Comparison of ENCODE assay signal across 10 cellular contexts in the genomic region with DNA sequence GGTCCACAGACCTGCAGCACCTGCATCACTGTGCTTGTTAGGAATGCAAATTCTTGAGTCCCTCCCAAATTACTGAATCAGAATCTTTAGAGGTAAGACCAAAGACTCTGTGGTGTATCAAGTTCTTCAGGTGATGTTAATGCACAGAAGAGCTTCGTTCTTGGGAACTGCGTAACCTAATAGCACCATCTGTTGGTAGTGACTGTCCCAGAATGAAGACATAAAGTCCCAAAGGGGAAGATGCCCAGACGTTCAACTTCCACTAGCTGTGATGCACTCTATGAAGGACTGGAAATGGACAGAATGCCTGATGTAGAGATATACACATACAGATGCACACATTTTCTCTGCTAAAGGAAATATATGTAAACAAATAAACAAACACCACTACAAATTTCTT.
A peak's percentile ranks its signal among the peaks of the same experiment; 100 is the strongest.
DNase-seq lines count a peak whose midpoint lies in the region; ATAC-seq and TF ChIP-seq lines count a peak whose summit lies in the region.
"Had no signal": no experiment of that assay in that cellular context is flagged by ENCODE, and none has a peak within 500 bp of the region (broad histone marks: within the 10 kb centered on the region; RNA-seq: fewer than 3 reads in every experiment).

No MANE protein-coding gene starts in this region.

- intact Hi-C loops in sciatic nerve (cut with DNase I): no loop called here
- intact Hi-C loops in activated CD4-positive, alpha-beta memory T cell treated with anti-CD3 and anti-CD28 coated beads for 36 hours (cut with micrococcal nuclease): no loop called here
- intact Hi-C loops in psoas muscle (cut with DNase I): no loop called here

- no peak overlapping the region for H3K4me3 Mint-ChIP-seq in activated CD4-positive, alpha-beta memory T cell treated with anti-CD3 and anti-CD28 coated beads for 36 hours
- H3K4me3 Mint-ChIP-seq: IgD-negative memory B cell had no signal

- DNase-seq in CD1c-positive myeloid dendritic cell (ENCODE audit: extremely low spot score) (peak; percentile 41), fibroblast of the aortic adventitia (ENCODE audit: low read depth) (peak; percentile 20), sciatic nerve (ENCODE audit: low spot score) (no peak), psoas muscle (no peak)
- DNase-seq in activated CD4-positive, alpha-beta memory T cell treated with anti-CD3 and anti-CD28 coated beads for 36 hours: no peak
- DNase-seq: lower lobe of right lung had no signal

- no peaks in the 10 kb centered on the region for H3K36me3 ChIP-seq in OCI-LY1 (ENCODE audit: insufficient read depth, low read length)
- H3K36me3 ChIP-seq in psoas muscle (ENCODE audit: insufficient read depth in 1 of 2, low read depth in 1 of 2): no peaks in the 10 kb centered on the region
- H3K36me3 ChIP-seq: lower lobe of right lung had no signal

- no peak overlapping the region for H2AFZ ChIP-seq in OCI-LY1 (ENCODE audit: low read length)

- no peak overlapping the region for H3K4me2 ChIP-seq in OCI-LY1 (ENCODE audit: low read length)

- H3K4me1 ChIP-seq in OCI-LY1 (ENCODE audit: insufficient read depth, low read length, severe bottlenecking) (no peaks in the 10 kb centered on the region), psoas muscle (no peaks in the 10 kb centered on the region)
- H3K4me1 ChIP-seq: lower lobe of right lung had no signal

- H3K27me3 Mint-ChIP-seq in activated CD4-positive, alpha-beta memory T cell treated with anti-CD3 and anti-CD28 coated beads for 36 hours: no peaks in the 10 kb centered on the region
- H3K27me3 Mint-ChIP-seq: IgD-negative memory B cell had no signal

- H3K27ac ChIP-seq in OCI-LY1 (ENCODE audit: low read depth, low read length, poor library complexity, severe bottlenecking): no peak overlapping the region
- H3K27ac ChIP-seq in psoas muscle: no peak overlapping the region
- H3K27ac ChIP-seq: lower lobe of right lung had no signal

- CTCF ChIA-PET in activated CD4-positive, alpha-beta memory T cell treated with anti-CD3 and anti-CD28 coated beads for 36 hours (lab: Charles Lee): interaction anchor here (0.8 kb wide), 1 partner anchor 507 kb away, joined by 3 read pairs; no protein-coding TSS in a partner anchor

- H3K36me3 Mint-ChIP-seq in activated CD4-positive, alpha-beta memory T cell treated with anti-CD3 and anti-CD28 coated beads for 36 hours: no peaks in the 10 kb centered on the region
- H3K36me3 Mint-ChIP-seq: IgD-negative memory B cell had no signal

- H3K9me3 ChIP-seq in OCI-LY1 (ENCODE audit: low read length) (no peaks in the 10 kb centered on the region), psoas muscle (no peaks in the 10 kb centered on the region)
- H3K9me3 ChIP-seq: lower lobe of right lung had no signal

- no peaks in the 10 kb centered on the region for H3K4me1 Mint-ChIP-seq in activated CD4-positive, alpha-beta memory T cell treated with anti-CD3 and anti-CD28 coated beads for 36 hours (ENCODE audit: low read depth)
- H3K4me1 Mint-ChIP-seq: IgD-negative memory B cell had no signal

- 13 to 16% (median 13%) methylated on average over 3 of the region's 3 CpGs for WGBS in psoas muscle, 3 donors

- H3K27me3 ChIP-seq in OCI-LY1 (ENCODE audit: insufficient read depth, low read length) (no peaks in the 10 kb centered on the region), psoas muscle (ENCODE audit: insufficient read depth in 3 of 3, low read length in 2 of 3) (no peaks in the 10 kb centered on the region)

- H3K27ac Mint-ChIP-seq in activated CD4-positive, alpha-beta memory T cell treated with anti-CD3 and anti-CD28 coated beads for 36 hours: no peak overlapping the region
- H3K27ac Mint-ChIP-seq: IgD-negative memory B cell had no signal

- H3K4me3 ChIP-seq in OCI-LY1 (ENCODE audit: low read depth, low read length, poor library complexity, severe bottlenecking) (no peak overlapping the region), fibroblast of the aortic adventitia (ENCODE audit: low read depth, low read length) (no peak overlapping the region), psoas muscle (no peak overlapping the region)
- H3K4me3 ChIP-seq: lower lobe of right lung had no signal

- ATAC-seq in GM19351 (IDR thresholded peaks at IDR 0.05; ENCODE audit: unreplicated experiment) (peak; percentile 86), HG03342 (IDR thresholded peaks at IDR 0.05; ENCODE audit: unreplicated experiment) (peak; percentile 82), sciatic nerve (peak; percentile 53), psoas muscle (no peak)

- TF ChIP-seq CTCF in OCI-LY1 (IDR thresholded peaks at IDR 0.05; ENCODE audit: low read length) (peak; percentile 48; the same call in 1 of the 2 replicates), fibroblast of the aortic adventitia (IDR thresholded peaks at IDR 0.05; ENCODE audit: insufficient read depth, low read length) (peak; percentile 40), psoas muscle (IDR thresholded peaks at IDR 0.05) (no peak)

- H3K9me2 ChIP-seq in OCI-LY1 (ENCODE audit: low read depth, low read length): no peaks in the 10 kb centered on the region

- no peak overlapping the region for H3K9ac ChIP-seq in OCI-LY1 (ENCODE audit: low read length)

- H3F3A ChIP-seq in OCI-LY1 (ENCODE audit: insufficient read depth, low read length): no peaks in the 10 kb centered on the region

- POLR2A ChIA-PET in activated CD4-positive, alpha-beta memory T cell treated with anti-CD3 and anti-CD28 coated beads for 36 hours (lab: Charles Lee): no interaction called here

- no peaks in the 10 kb centered on the region for H3K79me2 ChIP-seq in OCI-LY1 (ENCODE audit: insufficient read depth, low read length)

- peaks cover 3% of the 10 kb centered on the region for H3K9me3 Mint-ChIP-seq in activated CD4-positive, alpha-beta memory T cell treated with anti-CD3 and anti-CD28 coated beads for 36 hours

- no peaks in the 10 kb centered on the region for H4K20me1 ChIP-seq in OCI-LY1 (ENCODE audit: insufficient read depth, low read length)

Comparison
In these comparisons a context has a peak if more than half of its experiments do, and no peak if none do; other contexts are left out.
1. DNase-seq: peak in CD1c-positive myeloid dendritic cell (single experiment) and fibroblast of the aortic adventitia (single experiment); none in sciatic nerve (single experiment), activated CD4-positive, alpha-beta memory T cell treated with anti-CD3 and anti-CD28 coated beads for 36 hours (single experiment) and psoas muscle (0 of 2).
2. ATAC-seq: peak in GM19351 (single experiment), HG03342 (single experiment) and sciatic nerve (single experiment); none in psoas muscle (0 of 4).